Comparison of ENCODE assay signal across 1 cellular context in the genomic region with DNA sequence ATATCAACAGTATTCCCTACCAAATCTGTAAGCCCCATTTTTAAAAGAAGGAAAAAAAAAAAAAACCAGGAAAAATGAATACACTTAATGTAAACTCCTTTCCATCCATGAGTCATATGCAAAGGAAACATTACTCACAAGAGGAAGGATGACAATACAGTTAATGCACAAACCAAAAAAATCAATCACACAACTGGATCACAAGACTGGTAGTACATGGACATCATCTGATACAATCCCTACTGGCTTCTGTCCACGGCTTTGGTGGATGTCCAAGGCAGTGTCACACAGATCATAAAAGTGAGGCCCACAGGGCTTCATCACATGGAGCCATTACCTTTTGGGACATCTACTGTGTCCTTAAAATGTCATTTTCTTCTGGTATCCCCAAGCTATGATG.
TF ChIP-seq lines count a peak whose summit lies in the region.

No MANE protein-coding gene starts in this region.

TF ChIP-seq in WTC11, 78 proteins besides CTCF, POLR2A, EP300 and RAD21 (continued from another document):
- TF ChIP-seq, protein P1, sequence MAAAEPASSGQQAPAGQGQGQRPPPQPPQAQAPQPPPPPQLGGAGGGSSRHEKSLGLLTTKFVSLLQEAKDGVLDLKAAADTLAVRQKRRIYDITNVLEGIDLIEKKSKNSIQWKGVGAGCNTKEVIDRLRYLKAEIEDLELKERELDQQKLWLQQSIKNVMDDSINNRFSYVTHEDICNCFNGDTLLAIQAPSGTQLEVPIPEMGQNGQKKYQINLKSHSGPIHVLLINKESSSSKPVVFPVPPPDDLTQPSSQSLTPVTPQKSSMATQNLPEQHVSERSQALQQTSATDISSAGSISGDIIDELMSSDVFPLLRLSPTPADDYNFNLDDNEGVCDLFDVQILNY (CRISPR knock-in tag; IDR thresholded peaks at IDR 0.05), result no peak
- TF ChIP-seq E2F4 (CRISPR knock-in tag; IDR thresholded peaks at IDR 0.05; ENCODE audit: borderline replicate concordance, low read depth), result no peak
- TF ChIP-seq ZNF138 (CRISPR knock-in tag; conservative IDR thresholded peaks at IDR 0.05), result no peak
- TF ChIP-seq SMAD3 (CRISPR knock-in tag; IDR thresholded peaks at IDR 0.05; ENCODE audit: borderline replicate concordance), result no peak
- TF ChIP-seq NFE2L1 (CRISPR knock-in tag; IDR thresholded peaks at IDR 0.05), result no peak
- TF ChIP-seq, protein P2, sequence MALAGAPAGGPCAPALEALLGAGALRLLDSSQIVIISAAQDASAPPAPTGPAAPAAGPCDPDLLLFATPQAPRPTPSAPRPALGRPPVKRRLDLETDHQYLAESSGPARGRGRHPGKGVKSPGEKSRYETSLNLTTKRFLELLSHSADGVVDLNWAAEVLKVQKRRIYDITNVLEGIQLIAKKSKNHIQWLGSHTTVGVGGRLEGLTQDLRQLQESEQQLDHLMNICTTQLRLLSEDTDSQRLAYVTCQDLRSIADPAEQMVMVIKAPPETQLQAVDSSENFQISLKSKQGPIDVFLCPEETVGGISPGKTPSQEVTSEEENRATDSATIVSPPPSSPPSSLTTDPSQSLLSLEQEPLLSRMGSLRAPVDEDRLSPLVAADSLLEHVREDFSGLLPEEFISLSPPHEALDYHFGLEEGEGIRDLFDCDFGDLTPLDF (CRISPR knock-in tag; IDR thresholded peaks at IDR 0.05), result no peak
- TF ChIP-seq PRDM15 (CRISPR knock-in tag; IDR thresholded peaks at IDR 0.05), result no peak
- TF ChIP-seq CBFB (CRISPR knock-in tag; IDR thresholded peaks at IDR 0.05; ENCODE audit: low read depth), result no peak
- TF ChIP-seq, protein P3, sequence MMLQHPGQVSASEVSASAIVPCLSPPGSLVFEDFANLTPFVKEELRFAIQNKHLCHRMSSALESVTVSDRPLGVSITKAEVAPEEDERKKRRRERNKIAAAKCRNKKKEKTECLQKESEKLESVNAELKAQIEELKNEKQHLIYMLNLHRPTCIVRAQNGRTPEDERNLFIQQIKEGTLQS (CRISPR knock-in tag; conservative IDR thresholded peaks at IDR 0.05), result no peak
- TF ChIP-seq ESRRA (CRISPR knock-in tag; IDR thresholded peaks at IDR 0.05; ENCODE audit: borderline replicate concordance), result no peak
- TF ChIP-seq, protein P4, sequence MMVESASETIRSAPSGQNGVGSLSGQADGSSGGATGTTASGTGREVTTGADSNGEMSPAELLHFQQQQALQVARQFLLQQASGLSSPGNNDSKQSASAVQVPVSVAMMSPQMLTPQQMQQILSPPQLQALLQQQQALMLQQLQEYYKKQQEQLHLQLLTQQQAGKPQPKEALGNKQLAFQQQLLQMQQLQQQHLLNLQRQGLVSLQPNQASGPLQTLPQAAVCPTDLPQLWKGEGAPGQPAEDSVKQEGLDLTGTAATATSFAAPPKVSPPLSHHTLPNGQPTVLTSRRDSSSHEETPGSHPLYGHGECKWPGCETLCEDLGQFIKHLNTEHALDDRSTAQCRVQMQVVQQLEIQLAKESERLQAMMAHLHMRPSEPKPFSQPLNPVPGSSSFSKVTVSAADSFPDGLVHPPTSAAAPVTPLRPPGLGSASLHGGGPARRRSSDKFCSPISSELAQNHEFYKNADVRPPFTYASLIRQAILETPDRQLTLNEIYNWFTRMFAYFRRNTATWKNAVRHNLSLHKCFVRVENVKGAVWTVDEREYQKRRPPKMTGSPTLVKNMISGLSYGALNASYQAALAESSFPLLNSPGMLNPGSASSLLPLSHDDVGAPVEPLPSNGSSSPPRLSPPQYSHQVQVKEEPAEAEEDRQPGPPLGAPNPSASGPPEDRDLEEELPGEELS (CRISPR knock-in tag; IDR thresholded peaks at IDR 0.05), result no peak
- no peak for TF ChIP-seq RELA (CRISPR knock-in tag; IDR thresholded peaks at IDR 0.05; ENCODE audit: borderline replicate concordance)
- TF ChIP-seq, protein P5, sequence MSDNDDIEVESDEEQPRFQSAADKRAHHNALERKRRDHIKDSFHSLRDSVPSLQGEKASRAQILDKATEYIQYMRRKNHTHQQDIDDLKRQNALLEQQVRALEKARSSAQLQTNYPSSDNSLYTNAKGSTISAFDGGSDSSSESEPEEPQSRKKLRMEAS (CRISPR knock-in tag; IDR thresholded peaks at IDR 0.05), result no peak
- TF ChIP-seq ZNF317 (CRISPR knock-in tag; IDR thresholded peaks at IDR 0.05; ENCODE audit: borderline replicate concordance, low read depth), result no peak
- TF ChIP-seq SOX15 (CRISPR knock-in tag; IDR thresholded peaks at IDR 0.05), result no peak
- no peak for TF ChIP-seq JAZF1 (CRISPR knock-in tag; IDR thresholded peaks at IDR 0.05)
TF ChIP-seq in WTC11: peak in this region for 0.
